1 cellular context compared by ENCODE assay signal in the genomic region with DNA sequence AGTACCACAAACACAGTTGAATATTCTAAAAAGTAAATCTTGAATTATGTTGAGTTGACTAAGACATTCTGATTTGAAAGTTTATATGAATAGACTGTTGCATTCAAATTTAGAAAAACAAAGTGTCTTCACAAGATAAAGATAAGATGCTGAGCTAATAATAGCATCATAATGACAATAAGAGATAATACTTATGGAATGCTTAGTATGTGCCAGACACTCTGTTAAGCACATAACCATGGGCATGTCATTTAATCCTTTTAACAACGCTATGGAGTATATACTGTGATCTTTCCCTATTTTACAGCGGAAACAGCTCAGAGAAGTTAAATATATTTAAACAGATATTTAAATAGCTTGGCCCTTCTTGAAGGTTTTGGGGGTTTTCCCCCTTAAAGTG.
TF ChIP-seq lines count a peak whose summit lies in the region.

No MANE protein-coding gene starts in this region.

TF ChIP-seq in SK-N-SH, 30 proteins besides CTCF, POLR2A, EP300 and RAD21 (continued from another document):
- TF ChIP-seq, protein P1, sequence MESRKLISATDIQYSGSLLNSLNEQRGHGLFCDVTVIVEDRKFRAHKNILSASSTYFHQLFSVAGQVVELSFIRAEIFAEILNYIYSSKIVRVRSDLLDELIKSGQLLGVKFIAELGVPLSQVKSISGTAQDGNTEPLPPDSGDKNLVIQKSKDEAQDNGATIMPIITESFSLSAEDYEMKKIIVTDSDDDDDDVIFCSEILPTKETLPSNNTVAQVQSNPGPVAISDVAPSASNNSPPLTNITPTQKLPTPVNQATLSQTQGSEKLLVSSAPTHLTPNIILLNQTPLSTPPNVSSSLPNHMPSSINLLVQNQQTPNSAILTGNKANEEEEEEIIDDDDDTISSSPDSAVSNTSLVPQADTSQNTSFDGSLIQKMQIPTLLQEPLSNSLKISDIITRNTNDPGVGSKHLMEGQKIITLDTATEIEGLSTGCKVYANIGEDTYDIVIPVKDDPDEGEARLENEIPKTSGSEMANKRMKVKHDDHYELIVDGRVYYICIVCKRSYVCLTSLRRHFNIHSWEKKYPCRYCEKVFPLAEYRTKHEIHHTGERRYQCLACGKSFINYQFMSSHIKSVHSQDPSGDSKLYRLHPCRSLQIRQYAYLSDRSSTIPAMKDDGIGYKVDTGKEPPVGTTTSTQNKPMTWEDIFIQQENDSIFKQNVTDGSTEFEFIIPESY (IDR thresholded peaks at IDR 0.05; ENCODE audit: borderline replicate concordance, low read depth) = no peak
- TF ChIP-seq NFIC (IDR thresholded peaks at IDR 0.05; ENCODE audit: borderline replicate concordance) (0 out of 2 replicates have a peak, but pooled peaks have one; percentile 14), POLR2AphosphoS5 (IDR thresholded peaks at IDR 0.05; ENCODE audit: low read depth, low read length) (no peak), RCOR1 (IDR thresholded peaks at IDR 0.05; ENCODE audit: low read length) (no peak), JUND (IDR thresholded peaks at IDR 0.05) (peak; percentile 27; the same call in 1 of the 2 replicates), FOSL2 (IDR thresholded peaks at IDR 0.05; ENCODE audit: borderline replicate concordance, low read depth) (no peak), RXRA (IDR thresholded peaks at IDR 0.05; ENCODE audit: borderline replicate concordance, low read depth) (no peak), TEAD4 (IDR thresholded peaks at IDR 0.05; ENCODE audit: borderline replicate concordance, insufficient read depth) (0 out of 2 replicates have a peak, but pooled peaks have one; percentile 23), NRF1 (IDR thresholded peaks at IDR 0.05; ENCODE audit: low read depth, low read length) (no peak), FOXM1 (IDR thresholded peaks at IDR 0.05; ENCODE audit: low read depth) (no peak), TCF12 (IDR thresholded peaks at IDR 0.05) (0 out of 2 replicates have a peak, but pooled peaks have one; percentile 35), GATA2 (CRISPR knock-in tag; IDR thresholded peaks at IDR 0.05) (no peak), SMC3 (IDR thresholded peaks at IDR 0.05; ENCODE audit: low read depth, low read length) (no peak), MXI1 (IDR thresholded peaks at IDR 0.05; ENCODE audit: low read depth, low read length) (no peak), FOXJ3 (CRISPR knock-in tag; IDR thresholded peaks at IDR 0.05) (no peak), MEF2A (IDR thresholded peaks at IDR 0.05; ENCODE audit: borderline replicate concordance, low read depth) (peak; percentile 91), CHD2 (IDR thresholded peaks at IDR 0.05; ENCODE audit: low read length, partially characterized antibody) (no peak)
- TF ChIP-seq, protein P2, sequence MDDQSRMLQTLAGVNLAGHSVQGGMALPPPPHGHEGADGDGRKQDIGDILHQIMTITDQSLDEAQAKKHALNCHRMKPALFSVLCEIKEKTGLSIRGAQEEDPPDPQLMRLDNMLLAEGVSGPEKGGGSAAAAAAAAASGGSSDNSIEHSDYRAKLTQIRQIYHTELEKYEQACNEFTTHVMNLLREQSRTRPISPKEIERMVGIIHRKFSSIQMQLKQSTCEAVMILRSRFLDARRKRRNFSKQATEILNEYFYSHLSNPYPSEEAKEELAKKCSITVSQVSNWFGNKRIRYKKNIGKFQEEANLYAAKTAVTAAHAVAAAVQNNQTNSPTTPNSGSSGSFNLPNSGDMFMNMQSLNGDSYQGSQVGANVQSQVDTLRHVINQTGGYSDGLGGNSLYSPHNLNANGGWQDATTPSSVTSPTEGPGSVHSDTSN (IDR thresholded peaks at IDR 0.05) = no peak
- TF ChIP-seq, protein P3, sequence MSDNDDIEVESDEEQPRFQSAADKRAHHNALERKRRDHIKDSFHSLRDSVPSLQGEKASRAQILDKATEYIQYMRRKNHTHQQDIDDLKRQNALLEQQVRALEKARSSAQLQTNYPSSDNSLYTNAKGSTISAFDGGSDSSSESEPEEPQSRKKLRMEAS (IDR thresholded peaks at IDR 0.05; ENCODE audit: low read depth) = no peak
- TF ChIP-seq, protein P4, sequence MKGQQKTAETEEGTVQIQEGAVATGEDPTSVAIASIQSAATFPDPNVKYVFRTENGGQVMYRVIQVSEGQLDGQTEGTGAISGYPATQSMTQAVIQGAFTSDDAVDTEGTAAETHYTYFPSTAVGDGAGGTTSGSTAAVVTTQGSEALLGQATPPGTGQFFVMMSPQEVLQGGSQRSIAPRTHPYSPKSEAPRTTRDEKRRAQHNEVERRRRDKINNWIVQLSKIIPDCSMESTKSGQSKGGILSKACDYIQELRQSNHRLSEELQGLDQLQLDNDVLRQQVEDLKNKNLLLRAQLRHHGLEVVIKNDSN (IDR thresholded peaks at IDR 0.05; ENCODE audit: borderline replicate concordance, low read depth) = no peak
- TF ChIP-seq, protein P5, sequence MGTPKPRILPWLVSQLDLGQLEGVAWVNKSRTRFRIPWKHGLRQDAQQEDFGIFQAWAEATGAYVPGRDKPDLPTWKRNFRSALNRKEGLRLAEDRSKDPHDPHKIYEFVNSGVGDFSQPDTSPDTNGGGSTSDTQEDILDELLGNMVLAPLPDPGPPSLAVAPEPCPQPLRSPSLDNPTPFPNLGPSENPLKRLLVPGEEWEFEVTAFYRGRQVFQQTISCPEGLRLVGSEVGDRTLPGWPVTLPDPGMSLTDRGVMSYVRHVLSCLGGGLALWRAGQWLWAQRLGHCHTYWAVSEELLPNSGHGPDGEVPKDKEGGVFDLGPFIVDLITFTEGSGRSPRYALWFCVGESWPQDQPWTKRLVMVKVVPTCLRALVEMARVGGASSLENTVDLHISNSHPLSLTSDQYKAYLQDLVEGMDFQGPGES (IDR thresholded peaks at IDR 0.05; ENCODE audit: low read depth, low read length) = no peak
